In the genomic region with DNA sequence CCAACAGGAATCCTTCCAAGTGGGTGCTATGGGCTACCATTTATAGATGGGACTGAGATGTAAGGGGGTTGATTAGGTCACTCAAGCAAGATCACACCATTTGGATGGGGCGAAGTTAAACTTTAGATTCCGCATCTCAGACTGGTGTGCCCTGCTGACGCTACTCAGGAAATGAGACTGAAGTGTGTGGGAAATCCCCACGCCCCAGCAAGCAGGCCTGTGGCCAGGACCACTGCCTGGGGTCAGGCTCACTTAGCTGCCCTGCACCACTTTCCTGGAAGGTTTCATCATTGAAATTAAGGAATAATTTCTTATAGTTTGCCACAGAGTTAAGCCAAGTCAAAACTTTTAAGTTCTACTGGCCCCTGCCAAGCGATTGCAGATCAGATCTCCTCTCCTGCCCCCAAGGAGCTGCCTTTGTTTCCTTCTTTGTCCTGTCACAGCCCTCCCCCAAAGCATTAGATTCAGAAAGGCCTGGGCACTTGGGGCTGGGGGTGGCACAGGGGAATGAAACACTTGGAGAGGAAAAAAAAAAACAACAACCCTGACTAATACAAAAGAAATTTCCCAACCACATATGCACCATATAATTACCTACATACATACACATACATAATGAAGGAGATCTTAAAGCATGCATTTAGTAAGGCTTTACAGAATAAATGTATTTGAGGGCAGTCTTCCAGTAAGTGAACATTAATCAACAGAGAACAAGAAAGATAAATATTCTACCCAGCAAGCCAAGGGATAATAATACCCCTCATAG, we compare ENCODE assay signal across 8 cellular contexts.
DNase-seq lines count a peak whose midpoint lies in the region; ATAC-seq and TF ChIP-seq lines count a peak whose summit lies in the region.

No MANE protein-coding gene starts in this region.

- in situ Hi-C loops in brain microvascular endothelial cell (cut with HindIII; ENCODE audit: low pct_ligation_motif_present, low sequenced_read_pairs) = no loop called here

- ATAC-seq in GM18868 (IDR thresholded peaks at IDR 0.05; ENCODE audit: unreplicated experiment) = peak; percentile 92
- peak; percentile 55 for ATAC-seq in HG02970 (IDR thresholded peaks at IDR 0.05; ENCODE audit: low FRiP score, unreplicated experiment)
- ATAC-seq in psoas muscle = no peak

- DNase-seq in T-helper 9 cell (peak; percentile 39), brain microvascular endothelial cell (peak; percentile 71), psoas muscle (no peak), AG08396 (ENCODE audit: low spot score) (no peak), SJCRH30 (no peak), HPDE6-E6E7 (ENCODE audit: extremely low spot score) (no peak)

- no peak overlapping the region for H3K4me3 ChIP-seq in brain microvascular endothelial cell (ENCODE audit: low read depth, low read length)
- H3K4me3 ChIP-seq in psoas muscle = no peak overlapping the region
- no peak overlapping the region for H3K4me3 ChIP-seq in SJCRH30

- no peak for TF ChIP-seq CTCF in brain microvascular endothelial cell (IDR thresholded peaks at IDR 0.05; ENCODE audit: low read depth, low read length, missing control alignments)
- no peak for TF ChIP-seq CTCF in psoas muscle (IDR thresholded peaks at IDR 0.05)

- H3K36me3 ChIP-seq in brain microvascular endothelial cell (replicated peaks) (no peaks in the 10 kb centered on the region), psoas muscle (ENCODE audit: insufficient read depth in 1 of 2, low read depth in 1 of 2) (no peaks in the 10 kb centered on the region), SJCRH30 (no peaks in the 10 kb centered on the region)

- no peaks in the 10 kb centered on the region for H3K27me3 ChIP-seq in brain microvascular endothelial cell (replicated peaks)
- no peaks in the 10 kb centered on the region for H3K27me3 ChIP-seq in psoas muscle (ENCODE audit: insufficient read depth in 3 of 3, low read length in 2 of 3)
- H3K27me3 ChIP-seq in SJCRH30 = no peaks in the 10 kb centered on the region

- H3K4me1 ChIP-seq in psoas muscle (peaks cover 27% of the 10 kb centered on the region), SJCRH30 (peaks cover 48% of the 10 kb centered on the region)

- 39 to 58% (median 44%) methylated on average over 5 of the region's 5 CpGs for WGBS in psoas muscle, 3 donors

- peak overlapping the region; percentile 54 for H3K27ac ChIP-seq in brain microvascular endothelial cell
- peak overlapping the region; percentile 39 for H3K27ac ChIP-seq in psoas muscle
- no peak overlapping the region for H3K27ac ChIP-seq in SJCRH30

- H3K9me3 ChIP-seq in psoas muscle = no peaks in the 10 kb centered on the region
- no peaks in the 10 kb centered on the region for H3K9me3 ChIP-seq in SJCRH30 (replicated peaks)

- intact Hi-C loops in psoas muscle (cut with DNase I) = no loop called here

Comparison
In these comparisons a context has a peak if more than half of its experiments do, and no peak if none do; other contexts are left out.
1. ATAC-seq: peak in GM18868 (single experiment) and HG02970 (single experiment); none in psoas muscle (0 of 4).
2. DNase-seq: peak in T-helper 9 cell (single experiment) and brain microvascular endothelial cell (single experiment); none in psoas muscle (0 of 2), AG08396 (single experiment), SJCRH30 (0 of 2) and HPDE6-E6E7 (single experiment).